In genomic region chr6:150535151-150535816, GRCh38 we compare ENCODE assay signal across 18 cellular contexts.
"Had no signal": no experiment of that assay in that cellular context is flagged by ENCODE, and none has a peak within 500 bp of the region (broad histone marks: within the 10 kb centered on the region; RNA-seq: fewer than 3 reads in every experiment).

No MANE protein-coding gene starts in this region.

- H3K27me3 ChIP-seq: body of pancreas, heart right ventricle, testis, vagina had no signal

- H3K36me3 ChIP-seq: heart right ventricle, vagina had no signal

- DNase-seq: activated CD4-positive, alpha-beta T cell treated with anti-CD3 and anti-CD28 coated beads for 1 hour; activated CD4-positive, alpha-beta T cell treated with anti-CD3 and anti-CD28 coated beads, Interleukin-2, amount 50 U/mL, for 1 hour; activated gamma-delta T cell treated with Interleukin-2 at 50 U/mL for 16 hours; activated T-cell treated with anti-CD3 and anti-CD28 coated beads, Interleukin-2, amount 50 U/mL, for 1 hour; anterior cingulate cortex; body of pancreas; heart right ventricle; naive thymus-derived CD4-positive, alpha-beta T cell; stimulated activated CD4-positive, alpha-beta T cell treated with anti-CD3 and anti-CD28 coated beads, Interleukin-2, amount 100 ng/mL, for 48 hours; stimulated activated CD8-positive, alpha-beta memory T cell treated with anti-CD3 and anti-CD28 coated beads, Interleukin-4, amount 100 ng/mL, for 48 hours; stimulated activated naive CD4-positive, alpha-beta T cell; testis; trophoblast cell had no signal

- H3K4me3 ChIP-seq: body of pancreas, heart right ventricle, lung, testis, vagina had no signal

- H3K4me1 ChIP-seq: body of pancreas, testis had no signal

- H3K36me3 Mint-ChIP-seq: activated naive CD4-positive, alpha-beta T cell treated with anti-CD3 and anti-CD28 coated beads, Interleukin-2, amount 50 U/mL, for 24 hours had no signal

- H3K4me3 Mint-ChIP-seq: activated naive CD4-positive, alpha-beta T cell treated with anti-CD3 and anti-CD28 coated beads, Interleukin-2, amount 50 U/mL, for 24 hours; naive thymus-derived CD4-positive, alpha-beta T cell had no signal

- H3K27ac Mint-ChIP-seq: activated naive CD4-positive, alpha-beta T cell treated with anti-CD3 and anti-CD28 coated beads, Interleukin-2, amount 50 U/mL, for 24 hours; naive thymus-derived CD4-positive, alpha-beta T cell; progenitor cell of endocrine pancreas had no signal

- H3K4me1 Mint-ChIP-seq: activated naive CD4-positive, alpha-beta T cell treated with anti-CD3 and anti-CD28 coated beads, Interleukin-2, amount 50 U/mL, for 24 hours; naive thymus-derived CD4-positive, alpha-beta T cell had no signal

- H3K9me3 Mint-ChIP-seq: activated naive CD4-positive, alpha-beta T cell treated with anti-CD3 and anti-CD28 coated beads, Interleukin-2, amount 50 U/mL, for 24 hours; naive thymus-derived CD4-positive, alpha-beta T cell had no signal

- H3K27ac ChIP-seq: body of pancreas, epithelial cell of prostate, testis, vagina had no signal

- H3K9me3 ChIP-seq: body of pancreas, heart right ventricle, testis, vagina had no signal
